23 cellular contexts compared by ENCODE assay signal in genomic region chr9:108396618-108397017, GRCh38.
DNase-seq lines count a peak whose midpoint lies in the region; ATAC-seq and TF ChIP-seq lines count a peak whose summit lies in the region.
"Had no signal": no experiment of that assay in that cellular context is flagged by ENCODE, and none has a peak within 500 bp of the region (broad histone marks: within the 10 kb centered on the region; RNA-seq: fewer than 3 reads in every experiment).

No MANE protein-coding gene starts in this region.

- no peaks in the 10 kb centered on the region for H3K4me1 ChIP-seq in hepatocyte (ENCODE audit: insufficient read depth)
- H3K4me1 ChIP-seq in mucosa of descending colon (ENCODE audit: low read depth), result no peaks in the 10 kb centered on the region
- H3K4me1 ChIP-seq: BE2C, BLaER1 had no signal

- peak; percentile 90 for ATAC-seq in mucosa of descending colon
- ATAC-seq: GM12878 had no signal

- H3K9me3 ChIP-seq in hepatocyte (ENCODE audit: low read depth) (no peaks in the 10 kb centered on the region), mucosa of descending colon (peaks cover 4% of the 10 kb centered on the region)
- H3K9me3 ChIP-seq: BE2C, BLaER1 had no signal

- H2AFZ ChIP-seq in hepatocyte, result no peak overlapping the region

- no peaks in the 10 kb centered on the region for H3K36me3 Mint-ChIP-seq in activated CD4-positive, alpha-beta memory T cell treated with anti-CD3 and anti-CD28 coated beads for 36 hours
- H3K36me3 Mint-ChIP-seq: CD14-positive monocyte; CD4-positive, alpha-beta memory T cell; CD4-positive, CD25-positive, alpha-beta regulatory T cell; CD8-positive, alpha-beta memory T cell had no signal

- H3K36me3 ChIP-seq in hepatocyte (replicated peaks; ENCODE audit: insufficient read depth, low read depth), result no peaks in the 10 kb centered on the region
- no peaks in the 10 kb centered on the region for H3K36me3 ChIP-seq in mucosa of descending colon (ENCODE audit: low read depth)
- H3K36me3 ChIP-seq: BE2C, BLaER1 had no signal

- no peaks in the 10 kb centered on the region for H3K79me2 ChIP-seq in hepatocyte

- intact Hi-C loops in mucosa of descending colon (cut with DNase I, micrococcal nuclease), result no loop called here
- intact Hi-C loops in activated CD4-positive, alpha-beta memory T cell treated with anti-CD3 and anti-CD28 coated beads for 36 hours (cut with micrococcal nuclease), result no loop called here

- H3K4me3 ChIP-seq in hepatocyte, result no peak overlapping the region
- no peak overlapping the region for H3K4me3 ChIP-seq in mucosa of descending colon
- H3K4me3 ChIP-seq: BLaER1, GM12878 had no signal

- peak overlapping the region; percentile 57 for H3K27ac ChIP-seq in hepatocyte
- H3K27ac ChIP-seq: BLaER1 had no signal

- CTCF ChIA-PET in activated CD4-positive, alpha-beta memory T cell treated with anti-CD3 and anti-CD28 coated beads for 36 hours (lab: Charles Lee), result no interaction called here

- peak; percentile 16 for DNase-seq in hepatocyte (ENCODE audit: low spot score)
- DNase-seq in mucosa of descending colon, result no peak
- DNase-seq in NCI-H69 (lab: John Stamatoyannopoulos, UW), result no peak
- DNase-seq in activated CD4-positive, alpha-beta memory T cell treated with anti-CD3 and anti-CD28 coated beads for 36 hours, result no peak
- DNase-seq in GM19240 (ENCODE audit: insufficient read length, low spot score), result no peak
- DNase-seq: 8988T; ACHN; BE2C; C1 segment of cervical spinal cord; CD4-positive, alpha-beta memory T cell; CD4-positive, CD25-positive, alpha-beta regulatory T cell; CD8-positive, alpha-beta memory T cell; COR-L47; DMS 273 treated with DMSO at 0.1 percent for 48 hours; DMS153; DMS53; DMS79; DND-41; EL; GDM1 had no signal

- TF ChIP-seq CTCF in hepatocyte (IDR thresholded peaks at IDR 0.05; ENCODE audit: poor library complexity) (no peak), mucosa of descending colon (IDR thresholded peaks at IDR 0.05) (no peak)

- no peaks in the 10 kb centered on the region for H3K27me3 Mint-ChIP-seq in activated CD4-positive, alpha-beta memory T cell treated with anti-CD3 and anti-CD28 coated beads for 36 hours
- H3K27me3 Mint-ChIP-seq: CD4-positive, alpha-beta memory T cell; CD4-positive, CD25-positive, alpha-beta regulatory T cell; CD8-positive, alpha-beta memory T cell had no signal

- H3K4me1 Mint-ChIP-seq in activated CD4-positive, alpha-beta memory T cell treated with anti-CD3 and anti-CD28 coated beads for 36 hours (ENCODE audit: low read depth), result no peaks in the 10 kb centered on the region
- H3K4me1 Mint-ChIP-seq: CD14-positive monocyte; CD4-positive, alpha-beta memory T cell; CD4-positive, CD25-positive, alpha-beta regulatory T cell; CD8-positive, alpha-beta memory T cell had no signal

- H3K4me2 ChIP-seq in hepatocyte, result peak overlapping the region; percentile 43
- H3K4me2 ChIP-seq: BLaER1 had no signal

- POLR2A ChIA-PET in activated CD4-positive, alpha-beta memory T cell treated with anti-CD3 and anti-CD28 coated beads for 36 hours (lab: Charles Lee), result no interaction called here

- no peak overlapping the region for H3K4me3 Mint-ChIP-seq in activated CD4-positive, alpha-beta memory T cell treated with anti-CD3 and anti-CD28 coated beads for 36 hours
- H3K4me3 Mint-ChIP-seq: CD14-positive monocyte; CD4-positive, alpha-beta memory T cell; CD4-positive, CD25-positive, alpha-beta regulatory T cell; CD8-positive, alpha-beta memory T cell had no signal

- no peak overlapping the region for H3K27ac Mint-ChIP-seq in activated CD4-positive, alpha-beta memory T cell treated with anti-CD3 and anti-CD28 coated beads for 36 hours
- H3K27ac Mint-ChIP-seq: CD14-positive monocyte; CD4-positive, alpha-beta memory T cell; CD4-positive, CD25-positive, alpha-beta regulatory T cell; CD8-positive, alpha-beta memory T cell had no signal

- no peaks in the 10 kb centered on the region for H3K27me3 ChIP-seq in hepatocyte
- H3K27me3 ChIP-seq: BE2C, BLaER1 had no signal

- no peaks in the 10 kb centered on the region for H4K20me1 ChIP-seq in hepatocyte (ENCODE audit: insufficient read depth, poor library complexity, severe bottlenecking)
- H4K20me1 ChIP-seq: BLaER1 had no signal

- no peaks in the 10 kb centered on the region for H3K9me3 Mint-ChIP-seq in activated CD4-positive, alpha-beta memory T cell treated with anti-CD3 and anti-CD28 coated beads for 36 hours

- no peaks in the 10 kb centered on the region for H3K9me2 ChIP-seq in hepatocyte (replicated peaks; ENCODE audit: insufficient read depth)
